ENCODE assay signal across 8 cellular contexts in genomic region chr2:1550658-1551316, GRCh38.
DNase-seq lines count a peak whose midpoint lies in the region; ATAC-seq and TF ChIP-seq lines count a peak whose summit lies in the region.

No MANE protein-coding gene starts in this region.

- DNase-seq in NCI-H446 (lab: John Stamatoyannopoulos, UW) (peak; percentile 28 to 66), NCI-H446 treated with DMSO at 0.1 percent for 48 hours (lab: John Stamatoyannopoulos, UW) (no peak), NCI-H345 treated with DMSO at 0.1 percent for 48 hours (lab: John Stamatoyannopoulos, UW; ENCODE audit: unreplicated experiment) (peak; percentile 69), erythroblast (lab: John Stamatoyannopoulos, UW) (peak; percentile 31 to 61), tibial nerve (ENCODE audit: low spot score in 2 of 2) (peak in 1 of 2 donors; percentile 24)
- peak; percentile 16 for DNase-seq in activated CD8-positive, alpha-beta memory T cell treated with anti-CD3 and anti-CD28 coated beads, Interleukin-2, amount 50 U/mL, for 1 hour (ENCODE audit: extremely low read depth)

- H3K9me2 ChIP-seq in neural cell (ENCODE audit: insufficient read depth, low read length) = no peaks in the 10 kb centered on the region

- ATAC-seq in HG02759 (IDR thresholded peaks at IDR 0.05; ENCODE audit: unreplicated experiment) = peak; percentile 90

- H3K27me3 ChIP-seq in neural cell (ENCODE audit: insufficient read depth, low read depth, low read length) = no peaks in the 10 kb centered on the region
- H3K27me3 ChIP-seq in tibial nerve = no peaks in the 10 kb centered on the region

- 27 to 32% methylated on average over 28 to 31 of the region's 32 CpGs for WGBS in tibial nerve, 2 donors

- H3K4me1 ChIP-seq in tibial nerve = peaks cover 0 to 38% (median 4%) of the 10 kb centered on the region in 4 donors

- no peak overlapping the region for H3K4me3 ChIP-seq in neural cell (ENCODE audit: low read length)
- no peak overlapping the region for H3K4me3 ChIP-seq in tibial nerve

- TF ChIP-seq CTCF in neural cell (IDR thresholded peaks at IDR 0.05; ENCODE audit: poor library complexity, severe bottlenecking) = peak; percentile 79
- peak; percentile 89 to 95 (median 94) for TF ChIP-seq CTCF in tibial nerve (IDR thresholded peaks at IDR 0.05)

- H3K79me2 ChIP-seq in neural cell (replicated peaks; ENCODE audit: insufficient read depth, low read length) = no peaks in the 10 kb centered on the region

- H3F3A ChIP-seq in neural cell (ENCODE audit: insufficient read depth, low read length, poor library complexity, severe bottlenecking) = no peaks in the 10 kb centered on the region

- no peak for TF ChIP-seq POLR2A in erythroblast (IDR thresholded peaks at IDR 0.05; ENCODE audit: low read length)
- no peak for TF ChIP-seq POLR2A in tibial nerve (IDR thresholded peaks at IDR 0.05)

- no peak overlapping the region for H3K9ac ChIP-seq in neural cell (ENCODE audit: low read length)

- H2AFZ ChIP-seq in neural cell (ENCODE audit: low read depth, low read length) = no peak overlapping the region

- no peak for TF ChIP-seq EP300 in neural cell (conservative IDR thresholded peaks at IDR 0.05; ENCODE audit: poor library complexity, severe bottlenecking)
- no peak for TF ChIP-seq EP300 in tibial nerve (IDR thresholded peaks at IDR 0.05)

- H3K36me3 ChIP-seq in neural cell (ENCODE audit: insufficient read depth, low read length) (no peaks in the 10 kb centered on the region), tibial nerve (no peaks in the 10 kb centered on the region)

- TF ChIP-seq RAD21 in neural cell (conservative IDR thresholded peaks at IDR 0.05) = peak; percentile 66

- no peak overlapping the region for H3K4me2 ChIP-seq in neural cell (ENCODE audit: low read length)

- H3K9me3 ChIP-seq in neural cell (ENCODE audit: low read length) = no peaks in the 10 kb centered on the region
- H3K9me3 ChIP-seq in tibial nerve = no peaks in the 10 kb centered on the region

- no peaks in the 10 kb centered on the region for H4K20me1 ChIP-seq in neural cell (ENCODE audit: insufficient read depth)

- H3K27ac ChIP-seq in neural cell (ENCODE audit: low read length) (no peak overlapping the region), tibial nerve (no peak overlapping the region)

TF ChIP-seq in neural cell, 6 proteins besides CTCF, POLR2A, EP300 and RAD21:
- TF ChIP-seq TAF1 (IDR thresholded peaks at IDR 0.05; ENCODE audit: low read depth) = no peak
- peak; percentile 71 for TF ChIP-seq SMC3 (conservative IDR thresholded peaks at IDR 0.05; ENCODE audit: poor library complexity)
